15 cellular contexts compared by ENCODE assay signal in genomic region chr2:176763871-176764404, GRCh38.
A peak's percentile ranks its signal among the peaks of the same experiment; 100 is the strongest.
DNase-seq lines count a peak whose midpoint lies in the region; ATAC-seq, FAIRE-seq and TF ChIP-seq lines count a peak whose summit lies in the region.
"Had no signal": no experiment of that assay in that cellular context is flagged by ENCODE, and none has a peak within 500 bp of the region (broad histone marks: within the 10 kb centered on the region; RNA-seq: fewer than 3 reads in every experiment).

No MANE protein-coding gene starts in this region.

- no peaks in the 10 kb centered on the region for H3K9me3 ChIP-seq in endodermal cell (ENCODE audit: control insufficient read depth, low read length)
- H3K9me3 ChIP-seq: mucosa of descending colon had no signal

- no peak for FAIRE-seq in urothelium cell line (lab: Jason Lieb, UNC)

- no peaks in the 10 kb centered on the region for H3K36me3 ChIP-seq in endodermal cell (ENCODE audit: control insufficient read depth, insufficient read depth, low read length)

- ATAC-seq in GM18508 (IDR thresholded peaks at IDR 0.05; ENCODE audit: insufficient read depth, unreplicated experiment) = peak; percentile 59
- ATAC-seq in GM21576 (IDR thresholded peaks at IDR 0.05; ENCODE audit: unreplicated experiment) = peak; percentile 72
- peak; percentile 63 for ATAC-seq in HG03442 (IDR thresholded peaks at IDR 0.05; ENCODE audit: unreplicated experiment)
- ATAC-seq: mucosa of descending colon, Panc1, sciatic nerve had no signal

- peak; percentile 81 for DNase-seq in endodermal cell
- DNase-seq in activated CD4-positive, alpha-beta T cell treated with anti-CD3 and anti-CD28 coated beads for 48 hours = no peak
- no peak for DNase-seq in hypothalamus (lab: John Stamatoyannopoulos, UW)
- DNase-seq in amniotic stem cell (lab: John Stamatoyannopoulos, UW) = no peak
- no peak for DNase-seq in urothelium cell line (ENCODE audit: low spot score)
- DNase-seq: activated B cell treated with CpG ODN at 0.5 μM for 24 hours; activated naive CD4-positive, alpha-beta T cell treated with Interleukin-2 at 50 U/mL for 16 hours; DMS 273 treated with DMSO at 0.1 percent for 48 hours; mucosa of descending colon; NCI-H1105 treated with DMSO at 0.1 percent for 48 hours had no signal

- no peaks in the 10 kb centered on the region for H3K27me3 ChIP-seq in endodermal cell (ENCODE audit: control insufficient read depth, insufficient read depth, low read length, poor library complexity, severe bottlenecking)

- H3K9me3 Mint-ChIP-seq in endodermal cell = no peaks in the 10 kb centered on the region
- H3K9me3 Mint-ChIP-seq: activated B cell treated with CpG ODN at 0.5 μM for 24 hours had no signal

- H3K4me3 Mint-ChIP-seq in endodermal cell = peak overlapping the region; percentile 0
- H3K4me3 Mint-ChIP-seq: activated B cell treated with CpG ODN at 0.5 μM for 24 hours had no signal

- H3K4me1 Mint-ChIP-seq in endodermal cell = peaks cover 29% of the 10 kb centered on the region

- H3K36me3 Mint-ChIP-seq in endodermal cell (ENCODE audit: low read depth) = no peaks in the 10 kb centered on the region

- H3K4me3 ChIP-seq in endodermal cell (ENCODE audit: low read length) = peak overlapping the region; percentile 23
- H3K4me3 ChIP-seq: mucosa of descending colon had no signal

- no peak for TF ChIP-seq CTCF in endodermal cell (conservative IDR thresholded peaks at IDR 0.05)

- H3K27me3 Mint-ChIP-seq in endodermal cell (ENCODE audit: insufficient read depth) = no peaks in the 10 kb centered on the region

- no peak overlapping the region for H3K27ac ChIP-seq in endodermal cell (ENCODE audit: low read depth, low read length)

- H3K4me1 ChIP-seq in endodermal cell (ENCODE audit: control insufficient read depth, insufficient read depth, low read length) = peaks cover 12% of the 10 kb centered on the region

- H3K27ac Mint-ChIP-seq in endodermal cell = no peak overlapping the region
- H3K27ac Mint-ChIP-seq: activated B cell treated with CpG ODN at 0.5 μM for 24 hours had no signal

- no peak overlapping the region for H3K9ac ChIP-seq in endodermal cell (ENCODE audit: extremely low read depth, low read length, poor library complexity, severe bottlenecking)

- 11 to 21% methylated on average over 3 to 7 of the region's 7 CpGs for WGBS in endodermal cell (ENCODE audit: insufficient coverage in 1 of 2, insufficient read length in 1 of 2), 2 experiments
